Comparison of ENCODE assay signal across 38 cellular contexts in genomic region chr1:74496699-74497098, GRCh38. TPM values are rescaled to one million over a fixed set of nuclear protein-coding genes. Genes with fewer than 3 reads are reported as not detected.
"Had no signal": no experiment of that assay in that cellular context is flagged by ENCODE, and none has a peak within 500 bp of the region (broad histone marks: within the 10 kb centered on the region; RNA-seq: fewer than 3 reads in every experiment).

No MANE protein-coding gene starts in this region.

- DNase-seq: activated effector memory CD4-positive, alpha-beta T cell treated with anti-CD3 and anti-CD28 coated beads, Interleukin-2, amount 50 U/mL, for 16 hours; activated effector memory CD4-positive, alpha-beta T cell treated with Interleukin-2 at 50 U/mL for 16 hours; activated gamma-delta T cell; activated gamma-delta T cell treated with Interleukin-2 at 50 U/mL for 16 hours; activated naive CD4-positive, alpha-beta T cell; activated naive CD4-positive, alpha-beta T cell treated with anti-CD3 and anti-CD28 coated beads for 36 hours; activated naive CD4-positive, alpha-beta T cell treated with anti-CD3 and anti-CD28 coated beads, Interleukin-2, amount 10 ng/mL, durations not matched to agents 7 days and 5 days; activated naive CD4-positive, alpha-beta T cell treated with anti-CD3 and anti-CD28 coated beads, Interleukin-2, amount 50 U/mL, for 16 hours; activated naive CD4-positive, alpha-beta T cell treated with Interleukin-2 at 50 U/mL for 16 hours; activated naive CD8-positive, alpha-beta T cell treated with anti-CD3 and anti-CD28 coated beads for 36 hours; activated naive CD8-positive, alpha-beta T cell treated with anti-CD3 and anti-CD28 coated beads, Interleukin-2, amount 10 ng/mL, durations not matched to agents 7 days and 5 days; activated naive CD8-positive, alpha-beta T cell treated with anti-CD3 and anti-CD28 coated beads, Interleukin-2, amount 50 U/mL, for 24 hours; activated T-cell treated with anti-CD3 and anti-CD28 coated beads, Interleukin-2, amount 50 U/mL, for 1 hour; activated T-cell treated with anti-CD3 and anti-CD28 coated beads, Interleukin-2, amount 50 U/mL, for 24 hours; activated T-cell treated with anti-CD3 and anti-CD28 coated beads, Interleukin-2, amount 50 U/mL, for 4 hours; activated T-cell treated with anti-CD3 and anti-CD28 coated beads, Interleukin-2, amount 50 U/mL, for 48 hours; activated T-cell treated with anti-CD3 and anti-CD28 coated beads, Interleukin-2, amount 50 U/mL, for 72 hours; amniotic stem cell; amygdala; anterior cingulate cortex; aorta; body of pancreas; brain microvascular endothelial cell; caudate nucleus; central memory CD4-positive, alpha-beta T cell; cerebellar nuclear complex had no signal

- H3K4me1 ChIP-seq: ascending aorta, body of pancreas, breast epithelium had no signal

- ATAC-seq: activated naive CD4-positive, alpha-beta T cell treated with anti-CD3 and anti-CD28 coated beads, Interleukin-2, amount 50 U/mL, for 72 hours; activated naive CD8-positive, alpha-beta T cell treated with anti-CD3 and anti-CD28 coated beads, Interleukin-2, amount 50 U/mL, for 24 hours; activated T-cell treated with anti-CD3 and anti-CD28 coated beads, Interleukin-2, amount 50 U/mL, for 4 hours; activated T-cell treated with anti-CD3 and anti-CD28 coated beads, Interleukin-2, amount 50 U/mL, for 72 hours; activated T-helper 17 cell treated with anti-CD3 and anti-CD28 coated beads, Interleukin-2, amount 50 U/mL, for 72 hours; body of pancreas had no signal

- H3K36me3 ChIP-seq: ascending aorta, brain microvascular endothelial cell, breast epithelium, cardiac muscle cell had no signal

- H3K27me3 ChIP-seq: ascending aorta, body of pancreas, brain microvascular endothelial cell, breast epithelium, cardiac muscle cell had no signal

- H3K9me3 ChIP-seq: ascending aorta, body of pancreas, breast epithelium had no signal

- H3K4me3 ChIP-seq: ascending aorta, body of pancreas, breast epithelium, cardiac muscle cell had no signal

- FAIRE-seq: astrocyte, bronchial epithelial cell had no signal

- H3K27ac ChIP-seq: ascending aorta, body of pancreas, brain microvascular endothelial cell, breast epithelium, cardiac muscle cell had no signal

RNA-seq across cellular contexts. Expression of gene LRRC53, which starts 15.7 kb away (rescaled TPM):
- total RNA-seq: activated naive CD4-positive, alpha-beta T cell treated with anti-CD3 and anti-CD28 coated beads for 36 hours; activated naive CD4-positive, alpha-beta T cell treated with anti-CD3 and anti-CD28 coated beads, Interleukin-2, amount 50 U/mL, for 72 hours; activated naive CD8-positive, alpha-beta T cell treated with anti-CD3 and anti-CD28 coated beads for 36 hours; activated naive CD8-positive, alpha-beta T cell treated with anti-CD3 and anti-CD28 coated beads, Interleukin-2, amount 10 ng/mL, durations not matched to agents 7 days and 5 days; activated T-cell treated with anti-CD3 and anti-CD28 coated beads, Interleukin-2, amount 50 U/mL, for 4 hours; activated T-cell treated with anti-CD3 and anti-CD28 coated beads, Interleukin-2, amount 50 U/mL, for 72 hours; activated T-helper 1 cell treated with anti-CD3 and anti-CD28 coated beads, Interleukin-12 subunit alpha, Interleukin-12 subunit beta, Interleukin-2, Interleukin-4 antibody, amounts not matched to agents 30 ng/mL and 10 ng/mL and 1 ng/mL, durations not matched to agents 14 hours and 24 hours and 36 hours; activated T-helper 17 cell treated with anti-CD3 and anti-CD28 coated beads, Interleukin-2, amount 50 U/mL, for 72 hours; activated T-helper 2 cell treated with anti-CD3 and anti-CD28 coated beads, Interferon-gamma antibody, Interleukin-2, Interleukin-4, amounts not matched to agents 10 μg/mL and 5 μg/mL and 100 μg/mL, durations not matched to agents 14 hours and 24 hours and 36 hours; aorta; ascending aorta; astrocyte; body of pancreas; breast epithelium; bronchial epithelial cell; cardiac septum; chondrocyte had no signal
- polyA plus RNA-seq: adipose tissue, aorta had no signal
